ENCODE assay signal across 1 cellular context in the genomic region with DNA sequence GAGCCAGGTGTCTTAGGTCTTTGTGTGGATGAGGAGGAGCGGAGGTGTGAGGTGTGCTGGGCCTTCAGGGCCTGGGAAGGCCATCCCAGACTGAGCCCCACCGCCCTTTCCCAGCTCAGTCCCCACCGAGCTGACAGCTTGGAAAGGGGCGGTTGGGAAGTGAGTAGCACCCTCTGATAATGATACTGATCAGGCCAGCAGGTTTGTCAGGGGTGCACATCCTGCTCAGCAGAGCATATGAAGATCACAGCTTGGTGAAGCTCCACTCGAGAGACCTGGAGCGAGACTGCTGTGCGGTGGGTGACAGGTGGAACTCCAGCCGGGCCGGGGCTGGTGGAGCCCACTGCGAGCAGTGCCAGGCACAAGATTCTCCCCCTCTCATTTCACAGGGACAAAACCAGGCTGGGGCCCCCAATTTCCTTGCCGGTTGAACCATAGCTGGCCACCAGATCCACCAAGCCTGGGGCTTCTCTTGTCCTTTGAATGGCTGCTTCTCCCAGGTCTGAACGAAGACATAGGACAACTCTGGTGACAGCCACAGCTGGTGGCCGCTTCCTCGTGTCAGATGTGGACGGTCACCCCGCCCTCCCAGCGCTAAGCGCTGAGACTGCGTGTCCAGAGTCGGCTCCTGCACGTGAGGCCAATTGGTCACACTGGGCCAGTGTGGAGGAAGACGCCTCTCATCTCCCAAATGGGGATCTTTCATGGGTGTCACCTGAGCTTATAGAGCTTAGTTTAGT.
TF ChIP-seq lines count a peak whose summit lies in the region.

No MANE protein-coding gene starts in this region.

TF ChIP-seq in GM23338, 12 proteins besides CTCF, POLR2A, EP300 and RAD21:
- TF ChIP-seq, protein P1, sequence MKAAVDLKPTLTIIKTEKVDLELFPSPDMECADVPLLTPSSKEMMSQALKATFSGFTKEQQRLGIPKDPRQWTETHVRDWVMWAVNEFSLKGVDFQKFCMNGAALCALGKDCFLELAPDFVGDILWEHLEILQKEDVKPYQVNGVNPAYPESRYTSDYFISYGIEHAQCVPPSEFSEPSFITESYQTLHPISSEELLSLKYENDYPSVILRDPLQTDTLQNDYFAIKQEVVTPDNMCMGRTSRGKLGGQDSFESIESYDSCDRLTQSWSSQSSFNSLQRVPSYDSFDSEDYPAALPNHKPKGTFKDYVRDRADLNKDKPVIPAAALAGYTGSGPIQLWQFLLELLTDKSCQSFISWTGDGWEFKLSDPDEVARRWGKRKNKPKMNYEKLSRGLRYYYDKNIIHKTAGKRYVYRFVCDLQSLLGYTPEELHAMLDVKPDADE (IDR thresholded peaks at IDR 0.05): no peak
- TF ChIP-seq EZH2phosphoT487 (IDR thresholded peaks at IDR 0.05; ENCODE audit: unreplicated experiment) (no peak), NANOG (IDR thresholded peaks at IDR 0.05; ENCODE audit: borderline replicate concordance) (no peak), ZNF114 (CRISPR knock-in tag; IDR thresholded peaks at IDR 0.05) (no peak), EZH2 (IDR thresholded peaks at IDR 0.05; ENCODE audit: low read depth, unreplicated experiment) (no peak), ZNF331 (CRISPR knock-in tag; IDR thresholded peaks at IDR 0.05; ENCODE audit: low read depth) (no peak), CREB1 (CRISPR knock-in tag; IDR thresholded peaks at IDR 0.05; ENCODE audit: low read depth) (no peak), STAT1 (IDR thresholded peaks at IDR 0.05; ENCODE audit: unreplicated experiment) (no peak), POLR2AphosphoS5 (IDR thresholded peaks at IDR 0.05; ENCODE audit: low read depth) (no peak), JUNB (IDR thresholded peaks at IDR 0.05; ENCODE audit: unreplicated experiment) (no peak)
- TF ChIP-seq, protein P2, sequence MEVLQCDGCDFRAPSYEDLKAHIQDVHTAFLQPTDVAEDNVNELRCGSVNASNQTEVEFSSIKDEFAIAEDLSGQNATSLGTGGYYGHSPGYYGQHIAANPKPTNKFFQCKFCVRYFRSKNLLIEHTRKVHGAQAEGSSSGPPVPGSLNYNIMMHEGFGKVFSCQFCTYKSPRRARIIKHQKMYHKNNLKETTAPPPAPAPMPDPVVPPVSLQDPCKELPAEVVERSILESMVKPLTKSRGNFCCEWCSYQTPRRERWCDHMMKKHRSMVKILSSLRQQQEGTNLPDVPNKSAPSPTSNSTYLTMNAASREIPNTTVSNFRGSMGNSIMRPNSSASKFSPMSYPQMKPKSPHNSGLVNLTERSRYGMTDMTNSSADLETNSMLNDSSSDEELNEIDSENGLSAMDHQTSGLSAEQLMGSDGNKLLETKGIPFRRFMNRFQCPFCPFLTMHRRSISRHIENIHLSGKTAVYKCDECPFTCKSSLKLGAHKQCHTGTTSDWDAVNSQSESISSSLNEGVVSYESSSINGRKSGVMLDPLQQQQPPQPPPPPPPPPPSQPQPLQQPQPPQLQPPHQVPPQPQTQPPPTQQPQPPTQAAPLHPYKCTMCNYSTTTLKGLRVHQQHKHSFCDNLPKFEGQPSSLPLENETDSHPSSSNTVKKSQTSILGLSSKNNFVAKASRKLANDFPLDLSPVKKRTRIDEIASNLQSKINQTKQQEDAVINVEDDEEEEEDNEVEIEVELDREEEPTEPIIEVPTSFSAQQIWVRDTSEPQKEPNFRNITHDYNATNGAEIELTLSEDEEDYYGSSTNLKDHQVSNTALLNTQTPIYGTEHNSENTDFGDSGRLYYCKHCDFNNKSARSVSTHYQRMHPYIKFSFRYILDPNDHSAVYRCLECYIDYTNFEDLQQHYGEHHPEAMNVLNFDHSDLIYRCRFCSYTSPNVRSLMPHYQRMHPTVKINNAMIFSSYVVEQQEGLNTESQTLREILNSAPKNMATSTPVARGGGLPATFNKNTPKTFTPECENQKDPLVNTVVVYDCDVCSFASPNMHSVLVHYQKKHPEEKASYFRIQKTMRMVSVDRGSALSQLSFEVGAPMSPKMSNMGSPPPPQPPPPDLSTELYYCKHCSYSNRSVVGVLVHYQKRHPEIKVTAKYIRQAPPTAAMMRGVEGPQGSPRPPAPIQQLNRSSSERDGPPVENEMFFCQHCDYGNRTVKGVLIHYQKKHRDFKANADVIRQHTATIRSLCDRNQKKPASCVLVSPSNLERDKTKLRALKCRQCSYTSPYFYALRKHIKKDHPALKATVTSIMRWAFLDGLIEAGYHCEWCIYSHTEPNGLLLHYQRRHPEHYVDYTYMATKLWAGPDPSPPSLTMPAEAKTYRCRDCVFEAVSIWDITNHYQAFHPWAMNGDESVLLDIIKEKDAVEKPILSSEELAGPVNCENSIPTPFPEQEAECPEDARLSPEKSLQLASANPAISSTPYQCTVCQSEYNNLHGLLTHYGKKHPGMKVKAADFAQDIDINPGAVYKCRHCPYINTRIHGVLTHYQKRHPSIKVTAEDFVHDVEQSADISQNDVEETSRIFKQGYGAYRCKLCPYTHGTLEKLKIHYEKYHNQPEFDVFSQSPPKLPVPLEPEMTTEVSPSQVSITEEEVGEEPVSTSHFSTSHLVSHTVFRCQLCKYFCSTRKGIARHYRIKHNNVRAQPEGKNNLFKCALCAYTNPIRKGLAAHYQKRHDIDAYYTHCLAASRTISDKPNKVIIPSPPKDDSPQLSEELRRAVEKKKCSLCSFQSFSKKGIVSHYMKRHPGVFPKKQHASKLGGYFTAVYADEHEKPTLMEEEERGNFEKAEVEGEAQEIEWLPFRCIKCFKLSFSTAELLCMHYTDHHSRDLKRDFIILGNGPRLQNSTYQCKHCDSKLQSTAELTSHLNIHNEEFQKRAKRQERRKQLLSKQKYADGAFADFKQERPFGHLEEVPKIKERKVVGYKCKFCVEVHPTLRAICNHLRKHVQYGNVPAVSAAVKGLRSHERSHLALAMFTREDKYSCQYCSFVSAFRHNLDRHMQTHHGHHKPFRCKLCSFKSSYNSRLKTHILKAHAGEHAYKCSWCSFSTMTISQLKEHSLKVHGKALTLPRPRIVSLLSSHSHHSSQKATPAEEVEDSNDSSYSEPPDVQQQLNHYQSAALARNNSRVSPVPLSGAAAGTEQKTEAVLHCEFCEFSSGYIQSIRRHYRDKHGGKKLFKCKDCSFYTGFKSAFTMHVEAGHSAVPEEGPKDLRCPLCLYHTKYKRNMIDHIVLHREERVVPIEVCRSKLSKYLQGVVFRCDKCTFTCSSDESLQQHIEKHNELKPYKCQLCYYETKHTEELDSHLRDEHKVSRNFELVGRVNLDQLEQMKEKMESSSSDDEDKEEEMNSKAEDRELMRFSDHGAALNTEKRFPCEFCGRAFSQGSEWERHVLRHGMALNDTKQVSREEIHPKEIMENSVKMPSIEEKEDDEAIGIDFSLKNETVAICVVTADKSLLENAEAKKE (CRISPR knock-in tag; IDR thresholded peaks at IDR 0.05): no peak
- TF ChIP-seq, protein P3, sequence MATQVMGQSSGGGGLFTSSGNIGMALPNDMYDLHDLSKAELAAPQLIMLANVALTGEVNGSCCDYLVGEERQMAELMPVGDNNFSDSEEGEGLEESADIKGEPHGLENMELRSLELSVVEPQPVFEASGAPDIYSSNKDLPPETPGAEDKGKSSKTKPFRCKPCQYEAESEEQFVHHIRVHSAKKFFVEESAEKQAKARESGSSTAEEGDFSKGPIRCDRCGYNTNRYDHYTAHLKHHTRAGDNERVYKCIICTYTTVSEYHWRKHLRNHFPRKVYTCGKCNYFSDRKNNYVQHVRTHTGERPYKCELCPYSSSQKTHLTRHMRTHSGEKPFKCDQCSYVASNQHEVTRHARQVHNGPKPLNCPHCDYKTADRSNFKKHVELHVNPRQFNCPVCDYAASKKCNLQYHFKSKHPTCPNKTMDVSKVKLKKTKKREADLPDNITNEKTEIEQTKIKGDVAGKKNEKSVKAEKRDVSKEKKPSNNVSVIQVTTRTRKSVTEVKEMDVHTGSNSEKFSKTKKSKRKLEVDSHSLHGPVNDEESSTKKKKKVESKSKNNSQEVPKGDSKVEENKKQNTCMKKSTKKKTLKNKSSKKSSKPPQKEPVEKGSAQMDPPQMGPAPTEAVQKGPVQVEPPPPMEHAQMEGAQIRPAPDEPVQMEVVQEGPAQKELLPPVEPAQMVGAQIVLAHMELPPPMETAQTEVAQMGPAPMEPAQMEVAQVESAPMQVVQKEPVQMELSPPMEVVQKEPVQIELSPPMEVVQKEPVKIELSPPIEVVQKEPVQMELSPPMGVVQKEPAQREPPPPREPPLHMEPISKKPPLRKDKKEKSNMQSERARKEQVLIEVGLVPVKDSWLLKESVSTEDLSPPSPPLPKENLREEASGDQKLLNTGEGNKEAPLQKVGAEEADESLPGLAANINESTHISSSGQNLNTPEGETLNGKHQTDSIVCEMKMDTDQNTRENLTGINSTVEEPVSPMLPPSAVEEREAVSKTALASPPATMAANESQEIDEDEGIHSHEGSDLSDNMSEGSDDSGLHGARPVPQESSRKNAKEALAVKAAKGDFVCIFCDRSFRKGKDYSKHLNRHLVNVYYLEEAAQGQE (IDR thresholded peaks at IDR 0.05; ENCODE audit: unreplicated experiment): no peak
